In genomic region chr9:34125681-34126206, GRCh38 we compare ENCODE assay signal across 8 cellular contexts. TPM values are rescaled to one million over a fixed set of nuclear protein-coding genes. Genes with fewer than 3 reads are reported as not detected.
DNase-seq lines count a peak whose midpoint lies in the region; ATAC-seq, FAIRE-seq and TF ChIP-seq lines count a peak whose summit lies in the region.

No MANE protein-coding gene starts in this region.

- H3K9me3 ChIP-seq in neutrophil = no peaks in the 10 kb centered on the region

- H3K4me1 ChIP-seq in neutrophil (ENCODE audit: control insufficient read depth in 1 of 2, insufficient read depth in 1 of 2, low read depth in 1 of 2, low read length in 1 of 2) = peaks cover 52 to 59% of the 10 kb centered on the region in 2 experiments

- H3K27ac ChIP-seq in VCaP = peak overlapping the region; percentile 97
- H3K27ac ChIP-seq in neutrophil = peak overlapping the region; percentile 97

- TF ChIP-seq CTCF in AG09309 (IDR thresholded peaks at IDR 0.05; ENCODE audit: control insufficient read depth, insufficient read depth, low read depth, low read length, missing control alignments) (no peak), VCaP (conservative IDR thresholded peaks at IDR 0.05) (no peak), neutrophil (IDR thresholded peaks at IDR 0.05) (no peak)

- peaks cover 15% of the 10 kb centered on the region for H3K36me3 ChIP-seq in neutrophil

- DNase-seq in AG09309 (ENCODE audit: low read depth) (no peak), fibroblast of gingiva (ENCODE audit: low read depth) (peak; percentile 5), GM12892 (ENCODE audit: insufficient read length) (no peak)

- H3K27me3 ChIP-seq in neutrophil = no peaks in the 10 kb centered on the region

- TF ChIP-seq POLR2A in GM12892 (IDR thresholded peaks at IDR 0.05; ENCODE audit: low read depth, low read length) = no peak

- no peak for FAIRE-seq in GM12892 (lab: Jason Lieb, UNC)

- H3K4me3 ChIP-seq in AG09309 (ENCODE audit: control insufficient read depth, low read depth, low read length) (peak overlapping the region; percentile 94), neutrophil (ENCODE audit: low read depth in 1 of 2, low read length in 1 of 2) (peak overlapping the region; percentile 84 to 99)

- ATAC-seq in GM21723 (IDR thresholded peaks at IDR 0.05; ENCODE audit: unreplicated experiment) = peak; percentile 1
- no peak for ATAC-seq in HG03354 (IDR thresholded peaks at IDR 0.05; ENCODE audit: poor library complexity, severe bottlenecking, unreplicated experiment)
- ATAC-seq in GM18873 (IDR thresholded peaks at IDR 0.05; ENCODE audit: low FRiP score, unreplicated experiment) = no peak

RNA-seq across cellular contexts. Expression of gene DCAF12, which starts 0.8 kb away (rescaled TPM):
- 23.8 TPM for polyA plus RNA-seq in GM12892 (2012; ENCODE audit: missing spikeins)

RNA-seq across cellular contexts. Expression of gene UBAP1, which starts 53.1 kb away (rescaled TPM):
- 23.1 TPM for polyA plus RNA-seq in GM12892 (2012; ENCODE audit: missing spikeins)
